In genomic region chr20:10671221-10671849, GRCh38 we compare ENCODE assay signal across 8 cellular contexts. TPM values are rescaled to one million over a fixed set of nuclear protein-coding genes. Genes with fewer than 3 reads are reported as not detected.
DNase-seq lines count a peak whose midpoint lies in the region; ATAC-seq and TF ChIP-seq lines count a peak whose summit lies in the region.

No MANE protein-coding gene starts in this region.

- DNase-seq in activated CD4-positive, alpha-beta T cell treated with anti-CD3 and anti-CD28 coated beads for 36 hours: peak; percentile 71
- DNase-seq in activated CD4-positive, alpha-beta T cell treated with anti-CD3 and anti-CD28 coated beads for 4 hours: no peak
- DNase-seq in esophagus muscularis mucosa (ENCODE audit: extremely low spot score) (peak; percentile 97), mucosa of descending colon (peak; percentile 77 to 89 (median 82)), tibial artery (peak; percentile 94 to 96)

- H3K4me3 ChIP-seq in KMS-11 (IDR thresholded peaks at IDR 0.05; ENCODE audit: insufficient read depth, low read depth, low read length) (no peak overlapping the region), WI38 (ENCODE audit: low read depth, low read length) (peak overlapping the region; percentile 84), esophagus muscularis mucosa (peak overlapping the region; percentile 67 to 78 (median 72)), mucosa of descending colon (peak overlapping the region; percentile 86), tibial artery (peak overlapping the region; percentile 88 to 90)

- H3K27me3 ChIP-seq in KMS-11 (ENCODE audit: insufficient read depth, low read depth): no peaks in the 10 kb centered on the region
- H3K27me3 ChIP-seq in esophagus muscularis mucosa: peaks cover 0 to 28% (median 0%) of the 10 kb centered on the region in 4 donors
- H3K27me3 ChIP-seq in tibial artery: no peaks in the 10 kb centered on the region

- no peaks in the 10 kb centered on the region for H3K36me3 Mint-ChIP-seq in activated CD4-positive, alpha-beta T cell treated with anti-CD3 and anti-CD28 coated beads for 36 hours (ENCODE audit: low read depth)

- peaks cover 3% of the 10 kb centered on the region; the same call in 1 of the 2 replicates for H3K79me2 ChIP-seq in KMS-11 (ENCODE audit: insufficient read depth, low read depth)

- H3K4me1 Mint-ChIP-seq in activated CD4-positive, alpha-beta T cell treated with anti-CD3 and anti-CD28 coated beads for 36 hours: peaks cover 21% of the 10 kb centered on the region

- intact Hi-C loops in activated CD4-positive, alpha-beta T cell treated with anti-CD3 and anti-CD28 coated beads for 36 hours (cut with DNase I, micrococcal nuclease): loop anchor here (5.0 kb wide), 5 partner anchors 119 to 1221 kb away; no protein-coding TSS in a partner anchor
- intact Hi-C loops in esophagus muscularis mucosa (cut with DNase I): loop anchor here (5.0 kb wide), 2 partner anchors 69 to 234 kb away; partner anchors contain the start of gene SLX4IP
- intact Hi-C loops in mucosa of descending colon (cut with DNase I, micrococcal nuclease): loop anchor here in 1 of 2 donors (10.0 kb wide), 1 partner anchor 193 kb away; no protein-coding TSS in a partner anchor
- intact Hi-C loops in tibial artery (cut with DNase I; ENCODE audit: low total_unique reads): loop anchor here (5.0 to 10.0 kb wide), 6 partner anchors 119 to 873 kb away; partner anchors contain the start of genes MKKS and SLX4IP

- H3K27ac ChIP-seq in KMS-11 (peak overlapping the region; percentile 94), esophagus muscularis mucosa (replicated peaks in 1 of 4) (peak overlapping the region; percentile 79 to 99 (median 93)), tibial artery (peak overlapping the region; percentile 99)

- peaks cover 19% of the 10 kb centered on the region for H3K4me1 ChIP-seq in KMS-11 (ENCODE audit: low read depth, poor library complexity, severe bottlenecking)
- H3K4me1 ChIP-seq in esophagus muscularis mucosa: peaks cover 21 to 87% (median 75%) of the 10 kb centered on the region in 4 donors
- H3K4me1 ChIP-seq in mucosa of descending colon (ENCODE audit: low read depth): peaks cover 19% of the 10 kb centered on the region
- H3K4me1 ChIP-seq in tibial artery: peaks cover 0 to 45% (median 37%) of the 10 kb centered on the region in 4 donors

- TF ChIP-seq CTCF in KMS-11 (conservative IDR thresholded peaks at IDR 0.05; ENCODE audit: low read depth, low read length) (peak; percentile 52), WI38 (IDR thresholded peaks at IDR 0.05; ENCODE audit: low read depth, low read length) (peak; percentile 61), esophagus muscularis mucosa (IDR thresholded peaks at IDR 0.05) (peak; percentile 31 to 51 (median 36)), mucosa of descending colon (IDR thresholded peaks at IDR 0.05) (peak; percentile 23), tibial artery (IDR thresholded peaks at IDR 0.05) (peak; percentile 55 to 64)

- H3K4me2 ChIP-seq in KMS-11: peak overlapping the region; percentile 89

- no peak for TF ChIP-seq EP300 in esophagus muscularis mucosa (IDR thresholded peaks at IDR 0.05)

- H3K9ac ChIP-seq in KMS-11: peak overlapping the region; percentile 86

- WGBS in esophagus muscularis mucosa: 15% methylated on average over 8 of the region's 12 CpGs

- H3K9me3 Mint-ChIP-seq in activated CD4-positive, alpha-beta T cell treated with anti-CD3 and anti-CD28 coated beads for 36 hours (ENCODE audit: low read depth): no peaks in the 10 kb centered on the region

- ATAC-seq in activated CD4-positive, alpha-beta T cell treated with anti-CD3 and anti-CD28 coated beads for 36 hours: peak; percentile 40
- peak; percentile 33 for ATAC-seq in GM21825 (IDR thresholded peaks at IDR 0.05; ENCODE audit: unreplicated experiment)
- ATAC-seq in mucosa of descending colon: peak; percentile 43

- H3K27me3 Mint-ChIP-seq in activated CD4-positive, alpha-beta T cell treated with anti-CD3 and anti-CD28 coated beads for 36 hours: peaks cover 54% of the 10 kb centered on the region

- no peak overlapping the region for H3K4me3 Mint-ChIP-seq in activated CD4-positive, alpha-beta T cell treated with anti-CD3 and anti-CD28 coated beads for 36 hours

- H3K9me3 ChIP-seq in esophagus muscularis mucosa (no peaks in the 10 kb centered on the region), mucosa of descending colon (no peaks in the 10 kb centered on the region), tibial artery (no peaks in the 10 kb centered on the region)

- no peaks in the 10 kb centered on the region for H4K20me1 ChIP-seq in KMS-11 (ENCODE audit: insufficient read depth)

- CTCF ChIA-PET in activated CD4-positive, alpha-beta T cell treated with anti-CD3 and anti-CD28 coated beads for 36 hours (lab: Charles Lee): interaction anchor here (0.7 to 1.3 kb wide), 3 partner anchors 15 to 67 kb away, joined by 3 to 7 read pairs (median 3); no protein-coding TSS in a partner anchor

- H2AFZ ChIP-seq in KMS-11 (ENCODE audit: low read depth): peak overlapping the region; percentile 30; the same call in 1 of the 2 replicates

- H3K36me3 ChIP-seq in KMS-11 (ENCODE audit: insufficient read depth): no peaks in the 10 kb centered on the region
- H3K36me3 ChIP-seq in esophagus muscularis mucosa: peaks cover 0 to 29% (median 3%) of the 10 kb centered on the region in 4 donors
- no peaks in the 10 kb centered on the region for H3K36me3 ChIP-seq in mucosa of descending colon (ENCODE audit: low read depth)
- peaks cover 19 to 30% (median 25%) of the 10 kb centered on the region in 3 donors for H3K36me3 ChIP-seq in tibial artery

- POLR2A ChIA-PET in activated CD4-positive, alpha-beta T cell treated with anti-CD3 and anti-CD28 coated beads for 36 hours (lab: Charles Lee): no interaction called here

- TF ChIP-seq POLR2A in esophagus muscularis mucosa (IDR thresholded peaks at IDR 0.05; ENCODE audit: low read depth): no peak

- no peak overlapping the region for H3K27ac Mint-ChIP-seq in activated CD4-positive, alpha-beta T cell treated with anti-CD3 and anti-CD28 coated beads for 36 hours

RNA-seq across cellular contexts. Expression of gene JAG1, which starts 2.5 kb away (rescaled TPM):
- under 1 TPM; 0.30 to 0.44 TPM for total RNA-seq in activated CD4-positive, alpha-beta T cell treated with anti-CD3 and anti-CD28 coated beads for 36 hours
- 10 to 100 TPM; 30.7 to 41.9 (median 36.3) TPM for total RNA-seq in esophagus muscularis mucosa
- total RNA-seq in mucosa of descending colon: 100 to 1,000 TPM in 1 of 3 donors, 10 to 100 TPM in 2; 87.1 to 104 (median 94.4) TPM

Comparison
In these comparisons a context has a peak if more than half of its experiments do, and no peak if none do; other contexts are left out.
1. DNase-seq: peak in activated CD4-positive, alpha-beta T cell treated with anti-CD3 and anti-CD28 coated beads for 36 hours (single experiment), esophagus muscularis mucosa (single experiment), mucosa of descending colon (3 of 3) and tibial artery (2 of 2); none in activated CD4-positive, alpha-beta T cell treated with anti-CD3 and anti-CD28 coated beads for 4 hours (0 of 2).
2. RNA of gene JAG1, which starts 2.5 kb away (total RNA-seq): 87.1 to 104 TPM in mucosa of descending colon and 30.7 to 41.9 TPM in esophagus muscularis mucosa; 0.30 to 0.44 TPM in activated CD4-positive, alpha-beta T cell treated with anti-CD3 and anti-CD28 coated beads for 36 hours; every median in the first group is over 10 times any median in the second.
3. Peak in every context shown above with its lines, with median percentiles within 50 percentile points of each other: ATAC-seq, H3K27ac ChIP-seq and CTCF ChIP-seq.